Comparison of ENCODE assay signal across 24 cellular contexts in genomic region chr2:29272311-29272710, GRCh38.
"Had no signal": no experiment of that assay in that cellular context is flagged by ENCODE, and none has a peak within 500 bp of the region (broad histone marks: within the 10 kb centered on the region; RNA-seq: fewer than 3 reads in every experiment).

No MANE protein-coding gene starts in this region.

- ATAC-seq: activated CD8-positive, alpha-beta memory T cell treated with anti-CD3 and anti-CD28 coated beads, Interleukin-2, amount 10 ng/mL, durations not matched to agents 7 days and 5 days; body of pancreas; PC-3; T-helper 17 cell had no signal

- H3K36me3 ChIP-seq: ascending aorta, SJSA1 had no signal

- H3K27ac ChIP-seq: ascending aorta, body of pancreas, SJSA1 had no signal

- H3K27me3 ChIP-seq: ascending aorta, body of pancreas had no signal

- DNase-seq: activated B cell treated with CpG ODN at 0.5 μM for 24 hours; activated CD4-positive, alpha-beta T cell treated with anti-CD3 and anti-CD28 coated beads for 1 hour; activated CD4-positive, alpha-beta T cell treated with anti-CD3 and anti-CD28 coated beads, Interleukin-2, amount 10 ng/mL, durations not matched to agents 24 days and 14 days; activated CD4-positive, alpha-beta T cell treated with anti-CD3 and anti-CD28 coated beads, Interleukin-2, amount 50 U/mL, for 48 hours; activated CD8-positive, alpha-beta memory T cell treated with anti-CD3 and anti-CD28 coated beads, Interleukin-2, amount 10 ng/mL, durations not matched to agents 7 days and 5 days; activated effector memory CD4-positive, alpha-beta T cell treated with Interleukin-2 at 50 U/mL for 16 hours; activated naive CD4-positive, alpha-beta T cell; activated T-cell treated with anti-CD3 and anti-CD28 coated beads, Interleukin-2, amount 50 U/mL, for 24 hours; body of pancreas; Kasumi-1; KBM-7; NCI-H1048; NCI-H146; NCI-H187 treated with DMSO at 0.1 percent for 48 hours; NCI-H2171; NCI-H226; NCI-H510A; NCI-H526 treated with DMSO at 0.1 percent for 48 hours; PC-3; SHP77; T-helper 17 cell; T-helper 9 cell had no signal

- H3K9me3 ChIP-seq: ascending aorta, body of pancreas, SJSA1 had no signal

- H3K4me3 ChIP-seq: ascending aorta, body of pancreas, SJSA1 had no signal

- H3K4me1 ChIP-seq: ascending aorta, body of pancreas, SJSA1 had no signal
